ENCODE assay signal across 18 cellular contexts in genomic region chr6:52325695-52326471, GRCh38. TPM values are rescaled to one million over a fixed set of nuclear protein-coding genes. Genes with fewer than 3 reads are reported as not detected.
DNase-seq lines count a peak whose midpoint lies in the region; ATAC-seq and TF ChIP-seq lines count a peak whose summit lies in the region.
"Had no signal": no experiment of that assay in that cellular context is flagged by ENCODE, and none has a peak within 500 bp of the region (broad histone marks: within the 10 kb centered on the region; RNA-seq: fewer than 3 reads in every experiment).

No MANE protein-coding gene starts in this region.

- POLR2A ChIA-PET in activated CD4-positive, alpha-beta T cell treated with anti-CD3 and anti-CD28 coated beads for 36 hours (lab: Charles Lee) = interaction anchor here (0.9 kb wide), 1 partner anchor 41 kb away, joined by 3 read pairs; no protein-coding TSS in a partner anchor

- intact Hi-C loops in activated CD4-positive, alpha-beta T cell treated with anti-CD3 and anti-CD28 coated beads for 36 hours (cut with DNase I, micrococcal nuclease) = no loop called here

- 26 to 39% methylated on average over 7 to 8 of the region's 14 CpGs for WGBS in mesodermal cell (ENCODE audit: insufficient coverage in 2 of 2), 2 experiments

- no peak overlapping the region for H3K4me3 Mint-ChIP-seq in activated naive CD4-positive, alpha-beta T cell treated with anti-CD3 and anti-CD28 coated beads, Interleukin-2, amount 50 U/mL, for 24 hours
- no peak overlapping the region for H3K4me3 Mint-ChIP-seq in type B pancreatic cell
- H3K4me3 Mint-ChIP-seq in activated CD4-positive, alpha-beta T cell treated with anti-CD3 and anti-CD28 coated beads for 36 hours = no peak overlapping the region
- H3K4me3 Mint-ChIP-seq: CD4-positive, alpha-beta T cell; stimulated activated naive CD8-positive, alpha-beta T cell treated with anti-CD3 and anti-CD28 coated beads, Interleukin-15, amount 100 ng/mL, for 72 hours had no signal

- H3K4me3 ChIP-seq in mesodermal cell (ENCODE audit: extremely low read depth, insufficient read depth, low read length, poor library complexity, severe bottlenecking) = no peak overlapping the region
- H3K4me3 ChIP-seq: GM12878, lung had no signal

- ATAC-seq in activated CD4-positive, alpha-beta T cell treated with anti-CD3 and anti-CD28 coated beads for 36 hours = no peak
- ATAC-seq: stimulated activated naive CD8-positive, alpha-beta T cell treated with anti-CD3 and anti-CD28 coated beads, Interleukin-15, amount 100 ng/mL, for 72 hours had no signal

- peak overlapping the region; percentile 9 for H3K27ac Mint-ChIP-seq in activated naive CD4-positive, alpha-beta T cell treated with anti-CD3 and anti-CD28 coated beads, Interleukin-2, amount 50 U/mL, for 24 hours
- H3K27ac Mint-ChIP-seq in type B pancreatic cell = peak overlapping the region; percentile 80
- no peak overlapping the region for H3K27ac Mint-ChIP-seq in activated CD4-positive, alpha-beta T cell treated with anti-CD3 and anti-CD28 coated beads for 36 hours
- H3K27ac Mint-ChIP-seq: activated T-helper 2 cell treated with anti-CD3 and anti-CD28 coated beads, Interferon-gamma antibody, Interleukin-2, Interleukin-4, amounts not matched to agents 10 μg/mL and 5 μg/mL and 100 μg/mL, durations not matched to agents 14 hours and 24 hours and 36 hours; CD4-positive, alpha-beta T cell; stimulated activated naive CD8-positive, alpha-beta T cell treated with anti-CD3 and anti-CD28 coated beads, Interleukin-15, amount 100 ng/mL, for 72 hours had no signal

- no peaks in the 10 kb centered on the region for H3K9me3 Mint-ChIP-seq in activated naive CD4-positive, alpha-beta T cell treated with anti-CD3 and anti-CD28 coated beads, Interleukin-2, amount 50 U/mL, for 24 hours
- peaks cover 5% of the 10 kb centered on the region for H3K9me3 Mint-ChIP-seq in type B pancreatic cell
- no peaks in the 10 kb centered on the region for H3K9me3 Mint-ChIP-seq in activated CD4-positive, alpha-beta T cell treated with anti-CD3 and anti-CD28 coated beads for 36 hours (ENCODE audit: low read depth)
- H3K9me3 Mint-ChIP-seq: activated T-helper 2 cell treated with anti-CD3 and anti-CD28 coated beads, Interferon-gamma antibody, Interleukin-2, Interleukin-4, amounts not matched to agents 10 μg/mL and 5 μg/mL and 100 μg/mL, durations not matched to agents 14 hours and 24 hours and 36 hours; CD4-positive, alpha-beta T cell; stimulated activated naive CD8-positive, alpha-beta T cell treated with anti-CD3 and anti-CD28 coated beads, Interleukin-15, amount 100 ng/mL, for 72 hours had no signal

- peak overlapping the region; percentile 58 for H3K27ac ChIP-seq in mesodermal cell (ENCODE audit: low read depth, low read length, severe bottlenecking)

- H3K27me3 Mint-ChIP-seq in activated naive CD4-positive, alpha-beta T cell treated with anti-CD3 and anti-CD28 coated beads, Interleukin-2, amount 50 U/mL, for 24 hours = no peaks in the 10 kb centered on the region
- peaks cover 7% of the 10 kb centered on the region for H3K27me3 Mint-ChIP-seq in type B pancreatic cell
- no peaks in the 10 kb centered on the region for H3K27me3 Mint-ChIP-seq in activated CD4-positive, alpha-beta T cell treated with anti-CD3 and anti-CD28 coated beads for 36 hours
- H3K27me3 Mint-ChIP-seq: CD4-positive, alpha-beta T cell; stimulated activated naive CD8-positive, alpha-beta T cell treated with anti-CD3 and anti-CD28 coated beads, Interleukin-15, amount 100 ng/mL, for 72 hours had no signal

- H3K4me1 ChIP-seq in mesodermal cell (ENCODE audit: control insufficient read depth, insufficient read depth, low read length, poor library complexity, severe bottlenecking) = peaks cover 10% of the 10 kb centered on the region

- TF ChIP-seq POLR2A in erythroblast (IDR thresholded peaks at IDR 0.05; ENCODE audit: low read length) = no peak

- no peak for DNase-seq in activated naive CD4-positive, alpha-beta T cell treated with anti-CD3 and anti-CD28 coated beads, Interleukin-2, amount 50 U/mL, for 16 hours
- DNase-seq in ecto neural progenitor cell (ENCODE audit: low spot score) (peak; percentile 68), type B pancreatic cell (ENCODE audit: extremely low spot score, unreplicated experiment) (no peak), erythroblast (lab: John Stamatoyannopoulos, UW) (no peak), SW 1271 (lab: John Stamatoyannopoulos, UW) (no peak)
- DNase-seq in activated CD4-positive, alpha-beta T cell treated with anti-CD3 and anti-CD28 coated beads for 36 hours = no peak
- DNase-seq: CD4-positive, alpha-beta T cell; cortex of kidney; HCEC 1CT; Karpas-422; NCI-H146; NCI-H446 treated with DMSO at 0.1 percent for 48 hours; stimulated activated naive CD8-positive, alpha-beta T cell treated with anti-CD3 and anti-CD28 coated beads, Interleukin-15, amount 100 ng/mL, for 72 hours had no signal

- H3K4me1 Mint-ChIP-seq in activated naive CD4-positive, alpha-beta T cell treated with anti-CD3 and anti-CD28 coated beads, Interleukin-2, amount 50 U/mL, for 24 hours = peaks cover 37% of the 10 kb centered on the region
- peaks cover 36% of the 10 kb centered on the region for H3K4me1 Mint-ChIP-seq in type B pancreatic cell (ENCODE audit: unreplicated experiment)
- H3K4me1 Mint-ChIP-seq in activated CD4-positive, alpha-beta T cell treated with anti-CD3 and anti-CD28 coated beads for 36 hours = peaks cover 6% of the 10 kb centered on the region

- TF ChIP-seq CTCF in type B pancreatic cell (conservative IDR thresholded peaks at IDR 0.05) = no peak

- CTCF ChIA-PET in activated CD4-positive, alpha-beta T cell treated with anti-CD3 and anti-CD28 coated beads for 36 hours (lab: Charles Lee) = interaction anchor here (0.6 kb wide), 1 partner anchor 405 kb away, joined by 3 read pairs; no protein-coding TSS in a partner anchor

- H3K36me3 ChIP-seq in mesodermal cell (ENCODE audit: control insufficient read depth, insufficient read depth, low read length) = no peaks in the 10 kb centered on the region

- H3K9me3 ChIP-seq in mesodermal cell (ENCODE audit: control insufficient read depth, low read length) = no peaks in the 10 kb centered on the region

- H3K36me3 Mint-ChIP-seq in activated naive CD4-positive, alpha-beta T cell treated with anti-CD3 and anti-CD28 coated beads, Interleukin-2, amount 50 U/mL, for 24 hours = no peaks in the 10 kb centered on the region
- no peaks in the 10 kb centered on the region for H3K36me3 Mint-ChIP-seq in type B pancreatic cell
- no peaks in the 10 kb centered on the region for H3K36me3 Mint-ChIP-seq in activated CD4-positive, alpha-beta T cell treated with anti-CD3 and anti-CD28 coated beads for 36 hours (ENCODE audit: low read depth)

RNA-seq across cellular contexts. Expression of gene PAQR8, which starts 36.1 kb away (rescaled TPM):
- polyA plus RNA-seq in mesodermal cell (2013, experiment 1 of 2) = 18.8 TPM
- polyA plus RNA-seq in mesodermal cell (2013, experiment 2 of 2) = 18.5 TPM
- total RNA-seq in type B pancreatic cell (ENCODE audit: low replicate concordance) = 17.6 and 21.2 TPM in 2 replicates
- 1 to 10 TPM; 9.0 to 9.1 TPM for total RNA-seq in activated CD4-positive, alpha-beta T cell treated with anti-CD3 and anti-CD28 coated beads for 36 hours

RNA-seq across cellular contexts. Expression of gene MCM3, which starts 41.3 kb away (rescaled TPM):
- polyA plus RNA-seq in mesodermal cell (2013, experiment 1 of 2) = 72.3 TPM
- polyA plus RNA-seq in mesodermal cell (2013, experiment 2 of 2) = 67.2 TPM
- total RNA-seq in type B pancreatic cell (ENCODE audit: low replicate concordance) = 68.2 and 122 TPM in 2 replicates
- 100 to 1,000 TPM; 276 to 279 TPM for total RNA-seq in activated CD4-positive, alpha-beta T cell treated with anti-CD3 and anti-CD28 coated beads for 36 hours
